8 cellular contexts compared by ENCODE assay signal in the genomic region with DNA sequence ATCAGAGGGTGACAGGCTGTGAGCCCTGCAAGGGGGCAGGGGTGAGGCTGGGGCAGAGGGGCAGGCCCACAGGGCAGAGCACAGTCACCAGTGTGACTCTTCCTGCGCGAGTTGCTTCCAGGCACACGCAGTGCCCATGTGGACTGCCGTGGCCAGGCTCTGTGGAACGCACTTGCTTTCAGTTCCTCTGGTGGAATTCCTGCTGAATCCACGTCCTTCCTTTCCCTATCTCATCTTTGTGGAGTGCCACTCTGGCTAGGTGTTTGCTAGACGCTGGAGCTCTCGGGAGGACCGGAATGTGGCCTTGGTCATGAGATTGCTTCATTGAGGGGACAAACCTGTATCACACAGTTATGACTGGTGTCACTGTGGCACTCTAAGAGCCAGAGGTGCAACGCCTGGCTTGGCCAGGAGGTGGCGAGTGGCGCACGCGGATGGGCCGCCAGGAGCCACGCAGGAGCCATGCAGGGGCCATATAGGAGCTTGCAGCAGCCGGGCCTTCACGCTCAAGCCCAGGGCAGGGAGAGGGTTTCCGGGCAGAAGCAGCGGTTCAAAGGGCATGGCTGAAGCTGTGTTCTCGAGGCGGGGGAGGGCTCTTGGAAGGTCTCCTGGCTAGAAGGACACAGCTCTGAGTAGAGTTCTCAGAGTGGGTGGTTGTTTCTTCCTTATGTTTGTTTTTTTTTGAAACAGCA. TPM values are rescaled to one million over a fixed set of nuclear protein-coding genes. Genes with fewer than 3 reads are reported as not detected.
A peak's percentile ranks its signal among the peaks of the same experiment; 100 is the strongest.
DNase-seq lines count a peak whose midpoint lies in the region; ATAC-seq and TF ChIP-seq lines count a peak whose summit lies in the region.

No MANE protein-coding gene starts in this region.

- ATAC-seq in HG02763 (IDR thresholded peaks at IDR 0.05; ENCODE audit: unreplicated experiment) = no peak

- TF ChIP-seq CTCF in fibroblast of villous mesenchyme (IDR thresholded peaks at IDR 0.05; ENCODE audit: insufficient read depth, low read depth, low read length) = peak; percentile 98

- H3K27ac ChIP-seq in substantia nigra (ENCODE audit: low read depth, low read length, poor library complexity, severe bottlenecking) = no peak overlapping the region

- peak; percentile 91 for DNase-seq in D341Med (ENCODE audit: low spot score)
- DNase-seq in HT1080 (ENCODE audit: low read depth) = peak; percentile 70
- DNase-seq in RPMI8226 = peak; percentile 75
- DNase-seq in activated effector memory CD4-positive, alpha-beta T cell treated with Interleukin-2 at 50 U/mL for 16 hours = peak; percentile 69
- DNase-seq in fibroblast of villous mesenchyme (ENCODE audit: low read depth) = peak; percentile 75
- DNase-seq in non-pigmented ciliary epithelial cell (ENCODE audit: low read depth) = peak; percentile 18
- DNase-seq in substantia nigra (lab: John Stamatoyannopoulos, UW) = peak in 45 of 49 donors; percentile 25 to 85 (median 66)

- H3K4me3 ChIP-seq in fibroblast of villous mesenchyme (ENCODE audit: low read depth, low read length) = no peak overlapping the region

RNA-seq across cellular contexts. Expression of a gene that starts 36.1 kb away (rescaled TPM):
- total RNA-seq in HT1080 (2014; rRNA removed; shearing (Covaris generic)) = 10.7 and 12.2 TPM in 2 replicates
- polyA plus RNA-seq in HT1080 (2015; cell fraction: cytosol; rRNA removed) = 21.7 and 22.9 TPM in 2 replicates
- polyA plus RNA-seq in HT1080 (2015; cell fraction: nucleus; rRNA removed) = 18.1 and 18.8 TPM in 2 replicates
- 12.5 and 14.5 TPM in 2 replicates for total RNA-seq in fibroblast of villous mesenchyme

Comparison
In these comparisons a context has a peak if more than half of its experiments do, and no peak if none do; other contexts are left out.
1. DNase-seq: peak in every context shown above with its lines; median percentile 91 in D341Med; 75 in RPMI8226; 75 in fibroblast of villous mesenchyme; 70 in HT1080; 69 in activated effector memory CD4-positive, alpha-beta T cell treated with Interleukin-2 at 50 U/mL for 16 hours; 66 in substantia nigra; 18 in non-pigmented ciliary epithelial cell.